8 cellular contexts compared by ENCODE assay signal in genomic region chr16:4315185-4316102, GRCh38. TPM values are rescaled to one million over a fixed set of nuclear protein-coding genes. Genes with fewer than 3 reads are reported as not detected.
DNase-seq lines count a peak whose midpoint lies in the region; ATAC-seq, FAIRE-seq and TF ChIP-seq lines count a peak whose summit lies in the region.

GLIS2 (plus strand) TSS chr16:4316067; CDS start chr16:4332281, 16,214 bp downstream.

- peak within 1 kb of the TSS; percentile 44 for H3K27ac ChIP-seq in adipose tissue (ENCODE audit: low read depth, low read length)
- peak within 1 kb of the TSS; percentile 87 for H3K27ac ChIP-seq in cardiac muscle cell
- peak within 1 kb of the TSS; percentile 78 to 94 (median 92) for H3K27ac ChIP-seq in pancreas

- H3K27me3 ChIP-seq in cardiac muscle cell (no peaks in the 10 kb centered on the region), pancreas (no peaks in the 10 kb centered on the region)

- DNase-seq in A172 (ENCODE audit: low spot score) = peak; percentile 73
- DNase-seq in GM10248 (ENCODE audit: extremely low spot score) = peak; percentile 74
- peak; percentile 87 for DNase-seq in NCI-H510A (lab: John Stamatoyannopoulos, UW)
- DNase-seq in cardiac muscle cell (ENCODE audit: low read depth in 1 of 2, low spot score in 1 of 2) = peak; percentile 92 to 94
- peak; percentile 73 to 86 (median 80) for DNase-seq in pancreas
- DNase-seq in stimulated activated CD8-positive, alpha-beta memory T cell treated with anti-CD3 and anti-CD28 coated beads, Interleukin-4, amount 100 ng/mL, for 48 hours = no peak

- FAIRE-seq in pancreas (lab: Jason Lieb, UNC) = no peak

- TF ChIP-seq CTCF in GM10248 (IDR thresholded peaks at IDR 0.05; ENCODE audit: control extremely low read depth, extremely low read depth, low read depth, missing control alignments) (no peak), cardiac muscle cell (IDR thresholded peaks at IDR 0.05; ENCODE audit: low read depth, low read length) (no peak), pancreas (IDR thresholded peaks at IDR 0.05) (no peak)

- CTCF ChIA-PET in GM10248 (lab: Yijun Ruan, JAX) = interaction anchor here (1.2 to 12.9 kb wide), 4 partner anchors 10 to 62 kb away, joined by 3 to 201 read pairs (median 4); no protein-coding TSS in a partner anchor

- peaks cover 37% of the 10 kb centered on the region for H3K4me1 ChIP-seq in cardiac muscle cell (ENCODE audit: low read depth)
- H3K4me1 ChIP-seq in pancreas = peaks cover 7 to 23% (median 17%) of the 10 kb centered on the region in 3 donors

- POLR2A ChIA-PET in GM10248 (lab: Yijun Ruan, JAX) = no interaction called here

- peak within 1 kb of the TSS; percentile 99 for H3K4me3 ChIP-seq in cardiac muscle cell
- H3K4me3 ChIP-seq in pancreas = peak within 1 kb of the TSS; percentile 43 to 79 (median 66)

- WGBS in adipose tissue, 3 donors = 0 to 1% (median 1%) methylated on average over 39 to 97 of the region's 114 CpGs
- WGBS in pancreas, 2 donors = 0% methylated on average over 37 to 82 of the region's 114 CpGs

- peak; percentile 60 to 70 (median 66) for ATAC-seq in pancreas
- no peak for ATAC-seq in GM21528 (IDR thresholded peaks at IDR 0.05; ENCODE audit: low FRiP score, unreplicated experiment)

- intact Hi-C loops in pancreas (cut with DNase I) = no loop called here

- no peaks in the 10 kb centered on the region for H3K9me3 ChIP-seq in cardiac muscle cell (ENCODE audit: low read depth)
- no peaks in the 10 kb centered on the region for H3K9me3 ChIP-seq in pancreas

- no peaks in the 10 kb centered on the region for H3K36me3 ChIP-seq in cardiac muscle cell
- H3K36me3 ChIP-seq in pancreas = no peaks in the 10 kb centered on the region

RNA-seq across cellular contexts. Expression of gene GLIS2, which starts in this region (rescaled TPM):
- 3.2 and 5.7 TPM in 2 replicates for total RNA-seq in A172 (2014; rRNA removed; shearing (Covaris generic))
- polyA plus RNA-seq in adipose tissue (10 to 100 TPM in 2 of 3 donors, 1 to 10 TPM in 1; 6.2 to 13.6 (median 11.2) TPM), cardiac muscle cell (10.3 and 15.4 TPM in 2 replicates), pancreas (10 to 100 TPM in 1 of 2 donors, 1 to 10 TPM in 1; 7.3 to 15.1 TPM)
- total RNA-seq in cardiac muscle cell (10.4 and 14.5 TPM in 2 replicates), pancreas (10 to 100 TPM in 4 of 6 donors, 1 to 10 TPM in 2; 5.5 to 14.9 (median 10.9) TPM)
